8 cellular contexts compared by ENCODE assay signal in the genomic region with DNA sequence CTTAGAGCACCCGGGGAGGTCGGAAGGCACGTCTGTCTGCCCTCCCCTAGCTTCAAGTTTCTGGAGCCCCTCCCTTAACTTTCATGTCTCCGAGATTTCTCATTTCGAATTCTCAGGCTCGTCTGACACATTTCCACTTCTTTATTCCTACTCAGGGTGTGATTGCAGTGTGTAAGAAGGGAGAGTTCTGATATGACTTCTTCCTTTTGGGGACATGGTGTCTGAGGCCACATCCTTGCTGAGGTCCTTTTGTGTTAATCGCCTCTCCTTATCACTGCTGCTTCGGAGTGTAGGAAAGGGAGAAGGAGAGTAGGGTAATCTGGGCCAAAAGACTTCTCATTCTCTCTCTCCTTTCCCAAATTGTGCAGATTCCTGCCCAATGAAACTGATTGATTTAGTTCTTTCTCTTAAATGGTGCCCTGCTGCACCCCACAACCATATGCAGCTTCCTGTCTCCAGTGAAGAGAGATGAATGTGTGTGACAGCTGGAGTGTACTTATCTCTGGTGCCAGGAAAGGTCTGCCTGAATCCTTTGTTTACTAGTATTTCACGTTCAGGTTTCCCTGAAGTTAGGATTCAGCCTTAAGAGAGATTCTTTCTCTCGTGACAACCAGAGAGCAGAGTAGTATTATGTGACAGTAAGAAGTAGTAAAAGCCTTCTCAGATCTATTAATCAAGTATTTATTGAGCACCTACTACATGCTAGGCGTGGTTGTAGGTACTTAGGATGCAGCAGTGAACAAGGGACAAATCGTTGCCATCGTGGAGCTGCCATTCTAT. TPM values are rescaled to one million over a fixed set of nuclear protein-coding genes. Genes with fewer than 3 reads are reported as not detected.
DNase-seq lines count a peak whose midpoint lies in the region; ATAC-seq, FAIRE-seq and TF ChIP-seq lines count a peak whose summit lies in the region.

No MANE protein-coding gene starts in this region.

- no peaks in the 10 kb centered on the region for H3K36me3 Mint-ChIP-seq in natural killer cell

- H3K4me1 Mint-ChIP-seq in natural killer cell: peaks cover 25 to 29% of the 10 kb centered on the region in 2 donors

- in situ Hi-C loops in ACHN (cut with HindIII; ENCODE audit: low pct_ligation_motif_present, low pct_unique_long_range_greater_than_20kb, low sequenced_read_pairs): no loop called here

- peak; percentile 24 for FAIRE-seq in GM18507 (lab: Jason Lieb, UNC)

- DNase-seq in ACHN (peak; percentile 33), GM18507 (ENCODE audit: extremely low spot score, insufficient read length, low read depth) (no peak), NCI-H2171 treated with DMSO at 0.1 percent for 48 hours (lab: John Stamatoyannopoulos, UW) (peak; percentile 62), natural killer cell (no peak), SKM-1 (lab: John Stamatoyannopoulos, UW; ENCODE audit: unreplicated experiment) (no peak)

- H3K27ac ChIP-seq in cingulate gyrus (ENCODE audit: low read depth, low read length): peak overlapping the region; percentile 24

- H3K27me3 Mint-ChIP-seq in natural killer cell (ENCODE audit: low read depth in 2 of 2): no peaks in the 10 kb centered on the region

- peak overlapping the region; percentile 92 for H3K4me3 Mint-ChIP-seq in natural killer cell

- intact Hi-C loops in natural killer cell (cut with micrococcal nuclease): no loop called here

- H3K27ac Mint-ChIP-seq in natural killer cell: peak overlapping the region; percentile 93

- H3K9me3 Mint-ChIP-seq in natural killer cell: no peaks in the 10 kb centered on the region

- TF ChIP-seq CTCF in natural killer cell (IDR thresholded peaks at IDR 0.05): no peak

- ATAC-seq in natural killer cell (no peak), HG03097 (IDR thresholded peaks at IDR 0.05; ENCODE audit: low FRiP score, unreplicated experiment) (no peak), GM21381 (IDR thresholded peaks at IDR 0.05; ENCODE audit: unreplicated experiment) (no peak)

RNA-seq across cellular contexts. Expression of a gene that starts 0.7 kb away (rescaled TPM):
- total RNA-seq in natural killer cell: 1 to 10 TPM; 2.7 to 4.6 (median 3.3) TPM

RNA-seq across cellular contexts. Expression of a gene that starts 18.5 kb away (rescaled TPM):
- 100 to 1,000 TPM; 262 to 392 (median 322) TPM for total RNA-seq in natural killer cell

RNA-seq across cellular contexts. Expression of a gene that starts 25.5 kb away (rescaled TPM):
- total RNA-seq in natural killer cell: 100 to 1,000 TPM; 166 to 186 (median 184) TPM

RNA-seq across cellular contexts. Expression of a gene that starts 27.5 kb away (rescaled TPM):
- total RNA-seq in natural killer cell: 10 to 100 TPM; 43.5 to 61.6 (median 55.8) TPM

Comparison
In these comparisons a context has a peak if more than half of its experiments do, and no peak if none do; other contexts are left out.
1. DNase-seq: peak in ACHN (single experiment) and NCI-H2171 treated with DMSO at 0.1 percent for 48 hours (single experiment); none in GM18507 (single experiment), natural killer cell (single experiment) and SKM-1 (single experiment).